ENCODE assay signal across 22 cellular contexts in genomic region chr6:83917001-83917400, GRCh38. TPM values are rescaled to one million over a fixed set of nuclear protein-coding genes. Genes with fewer than 3 reads are reported as not detected.
DNase-seq lines count a peak whose midpoint lies in the region; ATAC-seq and TF ChIP-seq lines count a peak whose summit lies in the region.
"Had no signal": no experiment of that assay in that cellular context is flagged by ENCODE, and none has a peak within 500 bp of the region (broad histone marks: within the 10 kb centered on the region; RNA-seq: fewer than 3 reads in every experiment).

No MANE protein-coding gene starts in this region.

- POLR2A ChIA-PET in SK-N-SH (lab: Yijun Ruan, JAX) = no interaction called here
- POLR2A ChIA-PET in IMR-90 (lab: Charles Lee; ENCODE audit: unreplicated experiment) = no interaction called here

- H3K9ac ChIP-seq in SK-N-SH (no peak overlapping the region), IMR-90 (ENCODE audit: low read depth, low read length) (no peak overlapping the region)
- H3K9ac ChIP-seq: BLaER1 had no signal

- H3K4ac ChIP-seq in IMR-90 (ENCODE audit: low read depth, low read length) = no peak overlapping the region

- dilution Hi-C loops in IMR-90 (cut with HindIII; ENCODE audit: low sequenced_read_pairs, unreplicated experiment) = no loop called here

- H3K18ac ChIP-seq in IMR-90 (ENCODE audit: low read depth, low read length) = no peak overlapping the region

- H3K4me3 ChIP-seq in SK-N-SH (ENCODE audit: low read depth in 2 of 2, low read length in 1 of 2) (no peak overlapping the region), IMR-90 (ENCODE audit: insufficient read depth, low read depth, low read length) (no peak overlapping the region), astrocyte of the spinal cord (ENCODE audit: low read depth, low read length) (no peak overlapping the region)
- H3K4me3 ChIP-seq: BLaER1, SJSA1 had no signal

- H4K20me1 ChIP-seq in SK-N-SH (ENCODE audit: insufficient read depth) (no peaks in the 10 kb centered on the region), IMR-90 (ENCODE audit: insufficient read depth, low read length) (no peaks in the 10 kb centered on the region)
- H4K20me1 ChIP-seq: BLaER1 had no signal

- H2BK5ac ChIP-seq in IMR-90 (ENCODE audit: low read depth, low read length, poor library complexity, severe bottlenecking) = no peak overlapping the region

- H3K27ac ChIP-seq in SK-N-SH (ENCODE audit: low read depth in 2 of 2, low read length in 1 of 2) (no peak overlapping the region), IMR-90 (ENCODE audit: insufficient read depth, low read length) (no peak overlapping the region)
- H3K27ac ChIP-seq: 22Rv1, BLaER1, HL-60, SJSA1 had no signal

- H3K4me2 ChIP-seq in SK-N-SH (no peak overlapping the region), IMR-90 (ENCODE audit: low read depth, low read length) (no peak overlapping the region)
- H3K4me2 ChIP-seq: BLaER1 had no signal

- no peak overlapping the region for H4K91ac ChIP-seq in IMR-90 (ENCODE audit: insufficient read depth, low read depth, low read length)

- no peaks in the 10 kb centered on the region for H3K79me2 ChIP-seq in SK-N-SH (ENCODE audit: insufficient read depth)

- no peak for TF ChIP-seq CTCF in SK-N-SH (IDR thresholded peaks at IDR 0.05)
- TF ChIP-seq CTCF in IMR-90 (conservative IDR thresholded peaks at IDR 0.05; ENCODE audit: low read depth, low read length) = no peak
- TF ChIP-seq CTCF in astrocyte of the spinal cord (IDR thresholded peaks at IDR 0.05; ENCODE audit: low read depth, low read length) = no peak

- no peak overlapping the region for H2AK9ac ChIP-seq in IMR-90 (replicated peaks; ENCODE audit: low read depth, low read length, poor library complexity)

- no peak overlapping the region for H2BK120ac ChIP-seq in IMR-90 (ENCODE audit: low read depth, low read length)

- H3K4me1 ChIP-seq in SK-N-SH (ENCODE audit: control insufficient read depth in 1 of 2, insufficient read depth in 2 of 2, low read depth in 1 of 2, low read length in 1 of 2) (peaks cover 0 to 10% of the 10 kb centered on the region in 2 experiments; a peak in 3 of 4 replicates), IMR-90 (ENCODE audit: control insufficient read depth, insufficient read depth, low read length) (no peaks in the 10 kb centered on the region)
- H3K4me1 ChIP-seq: BLaER1, SJSA1 had no signal

- H3K9me1 ChIP-seq in IMR-90 (ENCODE audit: insufficient read depth, low read length) = peaks cover 2% of the 10 kb centered on the region; the same call in 1 of the 2 replicates

- no peaks in the 10 kb centered on the region; a peak in 2 of 4 replicates for H3K79me1 ChIP-seq in IMR-90 (ENCODE audit: low read depth in 1 of 2, low read length in 2 of 2)

- DNase-seq in SK-N-SH = no peak
- DNase-seq in IMR-90 = peak; percentile 4
- peak; percentile 16 for DNase-seq in astrocyte of the spinal cord (ENCODE audit: low read depth, low spot score)
- no peak for DNase-seq in Ammon's horn (ENCODE audit: low spot score)
- no peak for DNase-seq in GDM1 (lab: John Stamatoyannopoulos, UW)
- DNase-seq: CD4-positive, CD25-positive, alpha-beta regulatory T cell; Karpas-422; NCI-H1105 treated with DMSO at 0.1 percent for 48 hours; NCI-H146; NCI-H2029; NCI-H446; NCI-H524 treated with DMSO at 0.1 percent for 48 hours; NCI-H774; NK-92 treated with Interleukin-12 subunit alpha and Interleukin-12 subunit beta, amount 100 ng/mL, for 24 hours; PC-3; Right ventricle myocardium superior had no signal

- H2BK15ac ChIP-seq in IMR-90 (ENCODE audit: low read depth, low read length) = no peak overlapping the region

- H4K8ac ChIP-seq in IMR-90 (ENCODE audit: low read depth in 2 of 2, low read length in 2 of 2) = no peak overlapping the region

- TF ChIP-seq EP300 in SK-N-SH (IDR thresholded peaks at IDR 0.05; ENCODE audit: borderline replicate concordance in 1 of 2, low read depth in 1 of 2, low read length in 1 of 2) = no peak

- ATAC-seq in SK-N-SH treated with all-trans-retinoic acid at 6 μM for 48 hours (no peak), IMR-90 (ENCODE audit: low read depth) (no peak), GM19324 (IDR thresholded peaks at IDR 0.05; ENCODE audit: low FRiP score, unreplicated experiment) (no peak)
- ATAC-seq: PC-3 had no signal

- in situ Hi-C loops in IMR-90 (cut with MboI; ENCODE audit: low sequenced_read_pairs) = no loop called here
- in situ Hi-C loops in astrocyte of the spinal cord (cut with HindIII; ENCODE audit: low sequenced_read_pairs) = no loop called here

- H3K14ac ChIP-seq in IMR-90 (replicated peaks; ENCODE audit: low read depth, low read length) = no peak overlapping the region

- CTCF ChIA-PET in SK-N-SH (lab: Yijun Ruan, JAX) = no interaction called here
- CTCF ChIA-PET in IMR-90 (lab: Yijun Ruan, JAX) = no interaction called here

- no peaks in the 10 kb centered on the region for H3K9me2 ChIP-seq in SK-N-SH

- intact Hi-C loops in IMR-90 (cut with micrococcal nuclease) = no loop called here

- H2AFZ ChIP-seq in SK-N-SH (ENCODE audit: low read depth) (no peak overlapping the region), IMR-90 (replicated peaks; ENCODE audit: low read length, poor library complexity) (no peak overlapping the region)

- H3K9me3 ChIP-seq in SK-N-SH (no peaks in the 10 kb centered on the region), IMR-90 (ENCODE audit: control insufficient read depth, insufficient read depth, low read length) (no peaks in the 10 kb centered on the region)
- H3K9me3 ChIP-seq: BLaER1, SJSA1 had no signal

- TF ChIP-seq POLR2A in IMR-90 (IDR thresholded peaks at IDR 0.05; ENCODE audit: low read depth, low read length) = no peak

- H3K27me3 ChIP-seq in SK-N-SH (ENCODE audit: insufficient read depth) = no peaks in the 10 kb centered on the region
- no peaks in the 10 kb centered on the region for H3K27me3 ChIP-seq in IMR-90 (ENCODE audit: control insufficient read depth, insufficient read depth, low read length)
- H3K27me3 ChIP-seq: BLaER1, SJSA1 had no signal

- peaks cover 0 to 8% of the 10 kb centered on the region in 2 experiments for H3K36me3 ChIP-seq in SK-N-SH (replicated peaks in 1 of 2; ENCODE audit: control insufficient read depth in 1 of 2, insufficient read depth in 2 of 2, low read length in 1 of 2)
- no peaks in the 10 kb centered on the region for H3K36me3 ChIP-seq in IMR-90 (ENCODE audit: control insufficient read depth, insufficient read depth, low read length)
- H3K36me3 ChIP-seq: BLaER1, SJSA1 had no signal

- no peak overlapping the region for H2AK5ac ChIP-seq in IMR-90 (ENCODE audit: low read depth, low read length)

- no peaks in the 10 kb centered on the region for H3F3A ChIP-seq in SK-N-SH (replicated peaks; ENCODE audit: insufficient read depth)

- no peak overlapping the region for H2BK20ac ChIP-seq in IMR-90 (ENCODE audit: low read depth, low read length)

- no TSS peak for BruUV-seq in IMR-90 (replicated peaks; lab: Mats Ljungman, UMichigan)

- no peak for TF ChIP-seq RAD21 in SK-N-SH (IDR thresholded peaks at IDR 0.05; ENCODE audit: low read length)
- no peak for TF ChIP-seq RAD21 in IMR-90 (IDR thresholded peaks at IDR 0.05; ENCODE audit: low read length)

- H3K56ac ChIP-seq in IMR-90 (ENCODE audit: extremely low read depth, insufficient read depth, low read length) = no peak overlapping the region

- H4K5ac ChIP-seq in IMR-90 (ENCODE audit: low read depth, low read length) = no peak overlapping the region

- no peak overlapping the region for H3K23ac ChIP-seq in IMR-90 (ENCODE audit: low read depth, low read length)

TF ChIP-seq in SK-N-SH, 30 proteins besides CTCF, POLR2A, EP300 and RAD21:
- TF ChIP-seq TCF12 (IDR thresholded peaks at IDR 0.05) (peak; percentile 36; the same call in 1 of the 2 replicates), GABPA (IDR thresholded peaks at IDR 0.05; ENCODE audit: low read depth) (no peak)

TF ChIP-seq in SK-N-SH treated with all-trans-retinoic acid at 6 μM for 48 hours, 23 proteins besides CTCF, POLR2A, EP300 and RAD21 (continues in another document):
- no peak for TF ChIP-seq CSDC2 (CRISPR knock-in tag; IDR thresholded peaks at IDR 0.05)
- TF ChIP-seq ZC3H10 (CRISPR knock-in tag; IDR thresholded peaks at IDR 0.05) = no peak
- no peak for TF ChIP-seq ISL1 (CRISPR knock-in tag; IDR thresholded peaks at IDR 0.05)
- TF ChIP-seq OSR1 (CRISPR knock-in tag; IDR thresholded peaks at IDR 0.05) = no peak
- no peak for TF ChIP-seq TCF4 (CRISPR knock-in tag; IDR thresholded peaks at IDR 0.05; ENCODE audit: borderline replicate concordance)
- TF ChIP-seq ZNF8 (CRISPR knock-in tag; IDR thresholded peaks at IDR 0.05) = no peak
- TF ChIP-seq RARB (CRISPR knock-in tag; IDR thresholded peaks at IDR 0.05) = no peak
- no peak for TF ChIP-seq BACH2 (CRISPR knock-in tag; IDR thresholded peaks at IDR 0.05; ENCODE audit: borderline replicate concordance)
- TF ChIP-seq GLIS3 (CRISPR knock-in tag; IDR thresholded peaks at IDR 0.05) = no peak

TF ChIP-seq in IMR-90, 13 proteins besides CTCF, POLR2A, EP300 and RAD21:
- TF ChIP-seq MAFK (IDR thresholded peaks at IDR 0.05; ENCODE audit: low read depth, low read length) = no peak
- no peak for TF ChIP-seq CHD1 (IDR thresholded peaks at IDR 0.05; ENCODE audit: low read depth, low read length)
- TF ChIP-seq MAZ (IDR thresholded peaks at IDR 0.05; ENCODE audit: borderline replicate concordance, low read depth, low read length) = no peak
- TF ChIP-seq FOS (IDR thresholded peaks at IDR 0.05; ENCODE audit: low read depth, low read length) = no peak
- TF ChIP-seq SMC3 (IDR thresholded peaks at IDR 0.05; ENCODE audit: low read depth, low read length) = no peak
- no peak for TF ChIP-seq MXI1 (IDR thresholded peaks at IDR 0.05; ENCODE audit: borderline replicate concordance, low read depth, low read length)
- TF ChIP-seq USF2 (IDR thresholded peaks at IDR 0.05; ENCODE audit: low read depth, low read length) = no peak

RNA-seq across cellular contexts. Expression of gene CYB5R4, which starts 57.5 kb away (rescaled TPM):
- polyA plus RNA-seq in SK-N-SH (2012; rRNA removed) (3.3 and 4.4 TPM in 2 replicates), IMR-90 (2012; rRNA removed) (2.7 and 3.2 TPM in 2 replicates)
- polyA plus RNA-seq in SK-N-SH (2012; cell fraction: cytosol; rRNA removed) = 6.2 and 6.5 TPM in 2 replicates
- polyA plus RNA-seq in SK-N-SH (2012; cell fraction: nucleus; rRNA removed) = 1.4 and 2.3 TPM in 2 replicates
- total RNA-seq in IMR-90 (2012; rRNA removed) = 4.7 and 6.1 TPM in 2 replicates
- 1.1 and 1.4 TPM in 2 replicates for polyA plus RNA-seq in IMR-90 (2012; cell fraction: cytosol; rRNA removed)
- polyA plus RNA-seq in IMR-90 (2012; cell fraction: nucleus; rRNA removed; ENCODE audit: low replicate concordance) = 0.35 and 1.9 TPM in 2 replicates

Comparison
In these comparisons a context has a peak if more than half of its experiments do, and no peak if none do; other contexts are left out.
1. DNase-seq: peak in IMR-90 (single experiment) and astrocyte of the spinal cord (single experiment); none in SK-N-SH (single experiment), Ammon's horn (single experiment) and GDM1 (single experiment).